In genomic region chr12:6047249-6048227, GRCh38 we compare ENCODE assay signal across 12 cellular contexts.
DNase-seq lines count a peak whose midpoint lies in the region; ATAC-seq and TF ChIP-seq lines count a peak whose summit lies in the region.
"Had no signal": no experiment of that assay in that cellular context is flagged by ENCODE, and none has a peak within 500 bp of the region (broad histone marks: within the 10 kb centered on the region; RNA-seq: fewer than 3 reads in every experiment).

No MANE protein-coding gene starts in this region.

- no peaks in the 10 kb centered on the region for H3K36me3 Mint-ChIP-seq in activated CD4-positive, alpha-beta T cell treated with anti-CD3 and anti-CD28 coated beads for 36 hours (ENCODE audit: low read depth)
- H3K36me3 Mint-ChIP-seq in stimulated activated effector memory CD8-positive, alpha-beta T cell treated with anti-CD3 and anti-CD28 coated beads, Interleukin-12 subunit alpha, Interleukin-12 subunit beta, amount 100 ng/mL, for 72 hours = no peaks in the 10 kb centered on the region

- no peak for TF ChIP-seq CTCF in fibroblast of mammary gland (conservative IDR thresholded peaks at IDR 0.05; ENCODE audit: control insufficient read depth, insufficient read depth, low read depth, low read length)

- no peaks in the 10 kb centered on the region for H3K4me1 Mint-ChIP-seq in activated CD4-positive, alpha-beta T cell treated with anti-CD3 and anti-CD28 coated beads for 36 hours
- H3K4me1 Mint-ChIP-seq in stimulated activated effector memory CD8-positive, alpha-beta T cell treated with anti-CD3 and anti-CD28 coated beads, Interleukin-12 subunit alpha, Interleukin-12 subunit beta, amount 100 ng/mL, for 72 hours = peaks cover 7% of the 10 kb centered on the region

- H3K27ac Mint-ChIP-seq in activated CD4-positive, alpha-beta T cell treated with anti-CD3 and anti-CD28 coated beads for 36 hours = no peak overlapping the region
- no peak overlapping the region for H3K27ac Mint-ChIP-seq in stimulated activated effector memory CD8-positive, alpha-beta T cell treated with anti-CD3 and anti-CD28 coated beads, Interleukin-12 subunit alpha, Interleukin-12 subunit beta, amount 100 ng/mL, for 72 hours
- H3K27ac Mint-ChIP-seq: effector memory CD8-positive, alpha-beta T cell had no signal

- peak; percentile 13 for DNase-seq in activated CD4-positive, alpha-beta T cell treated with anti-CD3 and anti-CD28 coated beads for 36 hours
- no peak for DNase-seq in activated CD4-positive, alpha-beta T cell treated with anti-CD3 and anti-CD28 coated beads, Interleukin-2, amount 50 U/mL, for 1 hour
- DNase-seq in fibroblast of mammary gland (ENCODE audit: low read depth) (peak; percentile 97), HK-2 (ENCODE audit: unreplicated experiment) (no peak), anterior cingulate cortex (lab: John Stamatoyannopoulos, UW) (no peak)
- DNase-seq in stimulated activated effector memory CD8-positive, alpha-beta T cell treated with anti-CD3 and anti-CD28 coated beads, Interleukin-12 subunit alpha, Interleukin-12 subunit beta, amount 100 ng/mL, for 72 hours (ENCODE audit: low spot score in 2 of 2) = no peak
- no peak for DNase-seq in stimulated activated CD4-positive, alpha-beta T cell treated with anti-CD3 and anti-CD28 coated beads, Interleukin-4, amount 100 ng/mL, for 4 hours
- DNase-seq: effector memory CD8-positive, alpha-beta T cell; NCI-H1105 treated with DMSO at 0.1 percent for 48 hours; NCI-H526 treated with DMSO at 0.1 percent for 48 hours; Right ventricle myocardium superior had no signal

- intact Hi-C loops in activated CD4-positive, alpha-beta T cell treated with anti-CD3 and anti-CD28 coated beads for 36 hours (cut with DNase I, micrococcal nuclease) = no loop called here

- H3K4me3 ChIP-seq in fibroblast of mammary gland (ENCODE audit: control insufficient read depth, low read depth, low read length) = no peak overlapping the region

- POLR2A ChIA-PET in activated CD4-positive, alpha-beta T cell treated with anti-CD3 and anti-CD28 coated beads for 36 hours (lab: Charles Lee) = no interaction called here

- H3K9me3 Mint-ChIP-seq in activated CD4-positive, alpha-beta T cell treated with anti-CD3 and anti-CD28 coated beads for 36 hours (ENCODE audit: low read depth) = no peaks in the 10 kb centered on the region
- H3K9me3 Mint-ChIP-seq in stimulated activated effector memory CD8-positive, alpha-beta T cell treated with anti-CD3 and anti-CD28 coated beads, Interleukin-12 subunit alpha, Interleukin-12 subunit beta, amount 100 ng/mL, for 72 hours = no peaks in the 10 kb centered on the region
- H3K9me3 Mint-ChIP-seq: effector memory CD8-positive, alpha-beta T cell had no signal

- no peak overlapping the region for H3K4me3 Mint-ChIP-seq in activated CD4-positive, alpha-beta T cell treated with anti-CD3 and anti-CD28 coated beads for 36 hours
- H3K4me3 Mint-ChIP-seq in stimulated activated effector memory CD8-positive, alpha-beta T cell treated with anti-CD3 and anti-CD28 coated beads, Interleukin-12 subunit alpha, Interleukin-12 subunit beta, amount 100 ng/mL, for 72 hours = no peak overlapping the region
- H3K4me3 Mint-ChIP-seq: effector memory CD8-positive, alpha-beta T cell had no signal

- ATAC-seq in activated CD4-positive, alpha-beta T cell treated with anti-CD3 and anti-CD28 coated beads for 36 hours = peak; percentile 36
- ATAC-seq in SK-N-SH treated with all-trans-retinoic acid at 6 μM for 48 hours = peak; percentile 51
- peak; percentile 69 for ATAC-seq in stimulated activated effector memory CD8-positive, alpha-beta T cell treated with anti-CD3 and anti-CD28 coated beads, Interleukin-12 subunit alpha, Interleukin-12 subunit beta, amount 100 ng/mL, for 72 hours
- ATAC-seq: effector memory CD8-positive, alpha-beta T cell had no signal

- peaks cover 4% of the 10 kb centered on the region for H3K27me3 Mint-ChIP-seq in activated CD4-positive, alpha-beta T cell treated with anti-CD3 and anti-CD28 coated beads for 36 hours

- CTCF ChIA-PET in activated CD4-positive, alpha-beta T cell treated with anti-CD3 and anti-CD28 coated beads for 36 hours (lab: Charles Lee) = interaction anchor here (0.6 to 1.5 kb wide), 8 partner anchors 10 to 431 kb away, joined by 3 to 7 read pairs (median 4); no protein-coding TSS in a partner anchor

TF ChIP-seq in SK-N-SH treated with all-trans-retinoic acid at 6 μM for 48 hours, 23 proteins besides CTCF, POLR2A, EP300 and RAD21:
- TF ChIP-seq ARNTL (CRISPR knock-in tag; IDR thresholded peaks at IDR 0.05; ENCODE audit: borderline replicate concordance, low read depth) (no peak), ZFP30 (CRISPR knock-in tag; IDR thresholded peaks at IDR 0.05) (no peak), PATZ1 (CRISPR knock-in tag; IDR thresholded peaks at IDR 0.05; ENCODE audit: borderline replicate concordance) (no peak), ESRRG (CRISPR knock-in tag; IDR thresholded peaks at IDR 0.05) (no peak), CREB5 (CRISPR knock-in tag; IDR thresholded peaks at IDR 0.05; ENCODE audit: low read depth) (no peak), ZC3H10 (CRISPR knock-in tag; IDR thresholded peaks at IDR 0.05) (no peak), PPARA (CRISPR knock-in tag; IDR thresholded peaks at IDR 0.05; ENCODE audit: borderline replicate concordance) (no peak), ZFP3 (CRISPR knock-in tag; IDR thresholded peaks at IDR 0.05) (no peak), CSRNP3 (CRISPR knock-in tag; IDR thresholded peaks at IDR 0.05) (no peak), TSHZ2 (CRISPR knock-in tag; IDR thresholded peaks at IDR 0.05) (no peak)

Comparison
In these comparisons a context has a peak if more than half of its experiments do, and no peak if none do; other contexts are left out.
1. DNase-seq: peak in activated CD4-positive, alpha-beta T cell treated with anti-CD3 and anti-CD28 coated beads for 36 hours (single experiment) and fibroblast of mammary gland (single experiment); none in activated CD4-positive, alpha-beta T cell treated with anti-CD3 and anti-CD28 coated beads, Interleukin-2, amount 50 U/mL, for 1 hour (single experiment), stimulated activated effector memory CD8-positive, alpha-beta T cell treated with anti-CD3 and anti-CD28 coated beads, Interleukin-12 subunit alpha, Interleukin-12 subunit beta, amount 100 ng/mL, for 72 hours (0 of 2), HK-2 (single experiment), stimulated activated CD4-positive, alpha-beta T cell treated with anti-CD3 and anti-CD28 coated beads, Interleukin-4, amount 100 ng/mL, for 4 hours (0 of 2) and anterior cingulate cortex (0 of 58).
2. Peak in every context shown above with its lines, with median percentiles within 50 percentile points of each other: ATAC-seq.